Comparison of ENCODE assay signal across 25 cellular contexts in the genomic region with DNA sequence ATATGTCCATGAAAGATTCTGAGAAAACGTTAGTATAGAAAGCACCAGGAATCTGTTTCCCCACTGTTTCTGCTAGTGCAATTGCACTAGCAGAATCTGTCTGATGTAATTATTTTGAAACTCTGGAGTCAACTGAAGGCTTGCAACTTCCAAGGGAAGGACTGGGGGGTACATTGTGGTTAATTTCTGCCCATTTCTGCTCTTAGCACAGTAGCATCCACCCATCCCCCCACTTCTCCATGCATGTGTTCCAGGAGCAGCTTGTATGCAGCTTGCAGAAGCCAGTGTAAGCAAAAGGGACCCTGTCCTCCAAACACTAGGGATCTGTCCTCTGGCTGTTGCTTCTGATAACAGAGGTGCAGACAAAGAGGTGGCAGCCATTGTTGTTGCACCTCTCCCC.
"Had no signal": no experiment of that assay in that cellular context is flagged by ENCODE, and none has a peak within 500 bp of the region (broad histone marks: within the 10 kb centered on the region; RNA-seq: fewer than 3 reads in every experiment).

No MANE protein-coding gene starts in this region.

- H3K27ac Mint-ChIP-seq: dendritic cell treated with granulocyte-macrophage colony-stimulating factor and Interleukin-4, amounts not matched to agents 40 ng/mL and 50 ng/mL, for 4 days; effector memory CD8-positive, alpha-beta T cell; endodermal cell had no signal

- H3K4me1 Mint-ChIP-seq: endodermal cell had no signal

- H3K36me3 ChIP-seq: colonic mucosa, esophagus muscularis mucosa, esophagus squamous epithelium, gastrocnemius medialis, gastroesophageal sphincter, heart left ventricle, heart right ventricle had no signal

- H3K4me3 Mint-ChIP-seq: dendritic cell treated with granulocyte-macrophage colony-stimulating factor and Interleukin-4, amounts not matched to agents 40 ng/mL and 50 ng/mL, for 4 days; effector memory CD8-positive, alpha-beta T cell; endodermal cell had no signal

- H3K4me1 ChIP-seq: colonic mucosa, gastrocnemius medialis, heart left ventricle had no signal

- DNase-seq: colonic mucosa; cortex of kidney; dermis blood vessel endothelial cell; dorsolateral prefrontal cortex; effector CD4-positive, alpha-beta T cell; effector CD8-positive, alpha-beta T cell; effector memory CD4-positive, alpha-beta T cell; effector memory CD8-positive, alpha-beta T cell; endodermal cell; erythroblast; esophagus squamous epithelium; foreskin fibroblast; foreskin keratinocyte; foreskin melanocyte; gastrocnemius medialis; glutamatergic neuron; head of caudate nucleus; heart left ventricle; heart right ventricle had no signal

- ATAC-seq: effector memory CD8-positive, alpha-beta T cell; esophagus mucosa; foreskin keratinocyte; gastrocnemius medialis; gastroesophageal sphincter; heart left ventricle; heart right ventricle had no signal

- H3K27me3 ChIP-seq: colonic mucosa, dorsolateral prefrontal cortex, esophagus muscularis mucosa, esophagus squamous epithelium, foreskin keratinocyte, gastrocnemius medialis, gastroesophageal sphincter, heart left ventricle, heart right ventricle had no signal

- H3K9me3 ChIP-seq: colonic mucosa, gastrocnemius medialis had no signal

- H3K4me3 ChIP-seq: colonic mucosa, coronary artery, dorsolateral prefrontal cortex, esophagus muscularis mucosa, esophagus squamous epithelium, gastrocnemius medialis, gastroesophageal sphincter, heart left ventricle, heart right ventricle had no signal

- H3K27ac ChIP-seq: colonic mucosa, coronary artery, dorsolateral prefrontal cortex, epithelial cell of prostate, esophagus muscularis mucosa, esophagus squamous epithelium, foreskin keratinocyte, gastrocnemius medialis, gastroesophageal sphincter, heart left ventricle, heart right ventricle had no signal
